In genomic region chr5:43483210-43484048, GRCh38 we compare ENCODE assay signal across 1 cellular context.
TF ChIP-seq lines count a peak whose summit lies in the region.

TMEM267 (minus strand) TSS chr5:43483865; CDS start chr5:43453969, 29,896 bp downstream.

TF ChIP-seq in HEK293, 187 proteins besides CTCF, POLR2A, EP300 and RAD21 (continued from another document and continues in another):
- peak; percentile 50 for TF ChIP-seq ZNF518A (tag by site-specific recombination; conservative IDR thresholded peaks at IDR 0.05; ENCODE audit: low read depth)
- TF ChIP-seq ZBTB26 (tag by site-specific recombination; optimal IDR thresholded peaks at IDR 0.05), result peak; percentile 86
- peak; percentile 65 for TF ChIP-seq SP7 (tag by site-specific recombination; IDR thresholded peaks at IDR 0.05)
- peak; percentile 19 for TF ChIP-seq ZNF660 (tag by site-specific recombination; IDR thresholded peaks at IDR 0.05)
- no peak for TF ChIP-seq ZNF426 (tag by site-specific recombination; IDR thresholded peaks at IDR 0.05)
- TF ChIP-seq KLF17 (tag by site-specific recombination; IDR thresholded peaks at IDR 0.05), result peak; percentile 18; the same call in 1 of the 2 replicates
- TF ChIP-seq ZNF707 (tag by site-specific recombination; IDR thresholded peaks at IDR 0.05), result 0 out of 2 replicates have a peak, but pooled peaks have one; percentile 21
- peak; percentile 99 for TF ChIP-seq ZNF341 (tag by site-specific recombination; IDR thresholded peaks at IDR 0.05; ENCODE audit: low read depth)
- TF ChIP-seq BCL11A (tag by site-specific recombination; IDR thresholded peaks at IDR 0.05; ENCODE audit: low read depth), result no peak
- TF ChIP-seq ZNF561 (tag by site-specific recombination; IDR thresholded peaks at IDR 0.05; ENCODE audit: borderline replicate concordance), result peak; percentile 69
- peak; percentile 90 for TF ChIP-seq PATZ1 (tag by site-specific recombination; IDR thresholded peaks at IDR 0.05)
- TF ChIP-seq ZNF555 (tag by site-specific recombination; conservative IDR thresholded peaks at IDR 0.05), result no peak
- TF ChIP-seq ZNF610 (tag by site-specific recombination; IDR thresholded peaks at IDR 0.05; ENCODE audit: borderline replicate concordance), result peak; percentile 11
- peak; percentile 63 for TF ChIP-seq YY1 (tag by site-specific recombination; IDR thresholded peaks at IDR 0.05)
- peak; percentile 16; the same call in 1 of the 2 replicates for TF ChIP-seq ZNF785 (tag by site-specific recombination; IDR thresholded peaks at IDR 0.05)
- TF ChIP-seq ZNF692 (tag by site-specific recombination; IDR thresholded peaks at IDR 0.05), result peak; percentile 73
- peak; percentile 100 for TF ChIP-seq ZBTB48 (tag by site-specific recombination; IDR thresholded peaks at IDR 0.05)
- TF ChIP-seq ZNF274 (IDR thresholded peaks at IDR 0.05; ENCODE audit: low read length), result no peak
- TF ChIP-seq ZNF274 (tag by site-specific recombination; IDR thresholded peaks at IDR 0.05; ENCODE audit: borderline replicate concordance), result no peak
- peak; percentile 51; the same call in 1 of the 2 replicates for TF ChIP-seq ZSCAN16 (tag by site-specific recombination; IDR thresholded peaks at IDR 0.05)
- TF ChIP-seq ZNF335 (tag by site-specific recombination; conservative IDR thresholded peaks at IDR 0.05), result peak; percentile 84
- peak; percentile 85 for TF ChIP-seq ZBTB8A (tag by site-specific recombination; IDR thresholded peaks at IDR 0.05)
- TF ChIP-seq ZSCAN30 (tag by site-specific recombination; IDR thresholded peaks at IDR 0.05), result peak; percentile 79
- peak; percentile 95 for TF ChIP-seq ZNF76 (tag by site-specific recombination; IDR thresholded peaks at IDR 0.05; ENCODE audit: borderline replicate concordance, low read depth)
- TF ChIP-seq ZNF530 (tag by site-specific recombination; IDR thresholded peaks at IDR 0.05; ENCODE audit: low read depth), result peak; percentile 84; the same call in 1 of the 2 replicates
- TF ChIP-seq ZNF10 (tag by site-specific recombination; IDR thresholded peaks at IDR 0.05), result no peak
- peak; percentile 81 for TF ChIP-seq PRDM1 (tag by site-specific recombination; IDR thresholded peaks at IDR 0.05)
- no peak for TF ChIP-seq ZNF510 (tag by site-specific recombination; IDR thresholded peaks at IDR 0.05; ENCODE audit: insufficient replicate concordance)
- TF ChIP-seq ZNF239 (tag by site-specific recombination; IDR thresholded peaks at IDR 0.05), result 0 out of 2 replicates have a peak, but pooled peaks have one; percentile 44
- peak; percentile 87 for TF ChIP-seq ZNF600 (tag by site-specific recombination; IDR thresholded peaks at IDR 0.05)
- TF ChIP-seq GFI1B (tag by site-specific recombination; IDR thresholded peaks at IDR 0.05), result no peak
- TF ChIP-seq ZIC2 (tag by site-specific recombination; IDR thresholded peaks at IDR 0.05), result peak; percentile 36; the same call in 1 of the 2 replicates
- peak; percentile 35; the same call in 1 of the 2 replicates for TF ChIP-seq TSHZ1 (tag by site-specific recombination; IDR thresholded peaks at IDR 0.05; ENCODE audit: borderline replicate concordance)
- no peak for TF ChIP-seq ZBTB17 (tag by site-specific recombination; IDR thresholded peaks at IDR 0.05)
- no peak for TF ChIP-seq YY2 (tag by site-specific recombination; IDR thresholded peaks at IDR 0.05)
- TF ChIP-seq ZNF362 (tag by site-specific recombination; IDR thresholded peaks at IDR 0.05), result peak; percentile 79; the same call in 1 of the 2 replicates
- TF ChIP-seq FEZF1 (tag by site-specific recombination; IDR thresholded peaks at IDR 0.05), result peak; percentile 19; the same call in 1 of the 2 replicates
- TF ChIP-seq ZNF133 (tag by site-specific recombination; IDR thresholded peaks at IDR 0.05), result no peak
- 0 out of 2 replicates have a peak, but pooled peaks have one; percentile 24 for TF ChIP-seq ATF2 (tag by site-specific recombination; IDR thresholded peaks at IDR 0.05; ENCODE audit: low read depth)
- TF ChIP-seq KLF1 (tag by site-specific recombination; IDR thresholded peaks at IDR 0.05), result peak; percentile 75
- TF ChIP-seq ZFHX2 (tag by site-specific recombination; conservative IDR thresholded peaks at IDR 0.05), result peak; percentile 91
- TF ChIP-seq KLF7 (tag by site-specific recombination; IDR thresholded peaks at IDR 0.05; ENCODE audit: borderline replicate concordance), result peak; percentile 78
- peak; percentile 41; the same call in 1 of the 2 replicates for TF ChIP-seq ZFP69B (tag by site-specific recombination; IDR thresholded peaks at IDR 0.05)
- TF ChIP-seq ZNF248 (tag by site-specific recombination; IDR thresholded peaks at IDR 0.05), result no peak
